ENCODE assay signal across 16 cellular contexts in genomic region chr5:137516251-137516797, GRCh38. TPM values are rescaled to one million over a fixed set of nuclear protein-coding genes. Genes with fewer than 3 reads are reported as not detected.
DNase-seq lines count a peak whose midpoint lies in the region; ATAC-seq and TF ChIP-seq lines count a peak whose summit lies in the region.
"Had no signal": no experiment of that assay in that cellular context is flagged by ENCODE, and none has a peak within 500 bp of the region (broad histone marks: within the 10 kb centered on the region; RNA-seq: fewer than 3 reads in every experiment).

No MANE protein-coding gene starts in this region.

- H4K8ac ChIP-seq in neuronal stem cell (ENCODE audit: low read depth, low read length) = no peak overlapping the region

- no peak overlapping the region for H2AK5ac ChIP-seq in neuronal stem cell (ENCODE audit: low read depth, low read length)

- no peak overlapping the region for H2BK120ac ChIP-seq in neuronal stem cell (ENCODE audit: low read depth, low read length)

- TF ChIP-seq CTCF in HEK293 (tag by site-specific recombination; IDR thresholded peaks at IDR 0.05) = no peak
- TF ChIP-seq CTCF in VCaP (conservative IDR thresholded peaks at IDR 0.05) = no peak

- no peak overlapping the region for H3K14ac ChIP-seq in neuronal stem cell (ENCODE audit: low read length)

- H2AFZ ChIP-seq in neuronal stem cell (ENCODE audit: low read length) = no peak overlapping the region

- peak overlapping the region; percentile 21 for H3K9ac ChIP-seq in neuronal stem cell (ENCODE audit: low read depth, low read length, poor library complexity)

- no peak overlapping the region for H3K4ac ChIP-seq in neuronal stem cell (ENCODE audit: low read length)

- no peak for ATAC-seq in HG03571 (IDR thresholded peaks at IDR 0.05; ENCODE audit: unreplicated experiment)
- no peak for ATAC-seq in natural killer cell treated with Interleukin-12 subunit alpha and Interleukin-12 subunit beta and Interleukin-15 and Interleukin-18, amount 100 ng/mL, for 72 hours
- ATAC-seq: CD8-positive, alpha-beta T cell had no signal

- H3K23ac ChIP-seq in neuronal stem cell (ENCODE audit: low read depth, low read length, poor library complexity) = no peak overlapping the region

- POLR2A ChIA-PET in HEK293 (lab: Yijun Ruan, JAX) = no interaction called here

- H4K91ac ChIP-seq in neuronal stem cell (ENCODE audit: low read depth, low read length, poor library complexity) = no peak overlapping the region

- H2BK5ac ChIP-seq in neuronal stem cell (ENCODE audit: low read length) = no peak overlapping the region

- no peak overlapping the region for H3K27ac Mint-ChIP-seq in natural killer cell treated with Interleukin-12 subunit alpha and Interleukin-12 subunit beta and Interleukin-15 and Interleukin-18, amount 100 ng/mL, for 72 hours
- H3K27ac Mint-ChIP-seq: CD8-positive, alpha-beta T cell had no signal

- H3K27me3 ChIP-seq in neuronal stem cell (ENCODE audit: control insufficient read depth in 3 of 3, insufficient read depth in 3 of 3, low read depth in 1 of 3, low read length in 3 of 3) = peaks cover 0 to 33% (median 0%) of the 10 kb centered on the region in 3 experiments
- H3K27me3 ChIP-seq: SJSA1 had no signal

- no peak overlapping the region for H2BK15ac ChIP-seq in neuronal stem cell (ENCODE audit: low read length)

- H3K36me3 ChIP-seq in HEK293 (ENCODE audit: control insufficient read depth in 2 of 2, insufficient read depth in 1 of 2, low read length in 2 of 2) = no peaks in the 10 kb centered on the region
- H3K36me3 ChIP-seq in neuronal stem cell (replicated peaks in 1 of 2; ENCODE audit: control insufficient read depth in 2 of 2, insufficient read depth in 2 of 2, low read length in 2 of 2) = no peaks in the 10 kb centered on the region
- H3K36me3 ChIP-seq: MG63, SJSA1 had no signal

- H2BK12ac ChIP-seq in neuronal stem cell (ENCODE audit: low read length) = no peak overlapping the region

- no peak overlapping the region for H3K4me3 ChIP-seq in HEK293 (ENCODE audit: low read depth, low read length)
- H3K4me3 ChIP-seq in neuronal stem cell (ENCODE audit: low read length in 2 of 2) = peak overlapping the region in 1 of 2 donors; percentile 54
- H3K4me3 ChIP-seq: MG63, SJSA1 had no signal

- H3K4me2 ChIP-seq in neuronal stem cell (ENCODE audit: insufficient read depth, low read length, poor library complexity, severe bottlenecking) = no peak overlapping the region

- H3K27me3 Mint-ChIP-seq in natural killer cell treated with Interleukin-12 subunit alpha and Interleukin-12 subunit beta and Interleukin-15 and Interleukin-18, amount 100 ng/mL, for 72 hours = peaks cover 37 to 40% of the 10 kb centered on the region in 2 donors

- H3K4me1 ChIP-seq in HEK293 (ENCODE audit: control insufficient read depth, insufficient read depth, low read length) = no peaks in the 10 kb centered on the region
- no peaks in the 10 kb centered on the region for H3K4me1 ChIP-seq in neuronal stem cell (ENCODE audit: control insufficient read depth in 2 of 2, insufficient read depth in 1 of 2, low read depth in 1 of 2, low read length in 2 of 2)
- H3K4me1 ChIP-seq: SJSA1 had no signal

- H3K79me1 ChIP-seq in neuronal stem cell (ENCODE audit: low read depth, low read length) = peaks cover 2% of the 10 kb centered on the region

- no peaks in the 10 kb centered on the region for H3K4me1 Mint-ChIP-seq in natural killer cell treated with Interleukin-12 subunit alpha and Interleukin-12 subunit beta and Interleukin-15 and Interleukin-18, amount 100 ng/mL, for 72 hours (ENCODE audit: low read depth in 2 of 2)

- DNase-seq in NCI-H2227 treated with DMSO at 0.1 percent for 48 hours (lab: John Stamatoyannopoulos, UW) = peak; percentile 70
- no peak for DNase-seq in neuronal stem cell (ENCODE audit: low spot score)
- DNase-seq in NCI-H446 (lab: John Stamatoyannopoulos, UW) = no peak
- DNase-seq in natural killer cell treated with Interleukin-12 subunit alpha and Interleukin-12 subunit beta and Interleukin-15 and Interleukin-18, amount 100 ng/mL, for 72 hours (ENCODE audit: low spot score) = no peak
- DNase-seq: CD8-positive, alpha-beta T cell; GOT3; MG63; NCI-H1092 treated with DMSO at 0.1 percent for 48 hours; NCI-H2029; NK-92 treated with Interleukin-12 subunit alpha and Interleukin-12 subunit beta, amount 100 ng/mL, for 24 hours; OCI-M1; RPMI8226 had no signal

- no CpG with 5 or more reads among the region's 7 CpGs for WGBS in neuronal stem cell (ENCODE audit: extremely low coverage in 2 of 2, insufficient read length in 2 of 2, insufficient replicate concordance in 1 of 2), 2 donors

- peaks cover 6% of the 10 kb centered on the region for H3K36me3 Mint-ChIP-seq in natural killer cell treated with Interleukin-12 subunit alpha and Interleukin-12 subunit beta and Interleukin-15 and Interleukin-18, amount 100 ng/mL, for 72 hours
- H3K36me3 Mint-ChIP-seq: CD8-positive, alpha-beta T cell had no signal

- peak overlapping the region; percentile 48 for H3K18ac ChIP-seq in neuronal stem cell (ENCODE audit: low read length)

- CTCF ChIA-PET in HEK293 (lab: Yijun Ruan, JAX) = interaction anchor here (0.8 kb wide), 1 partner anchor 17 kb away, joined by 3 read pairs; the partner anchor contains the start of gene SPOCK1

- H3K4me3 Mint-ChIP-seq in natural killer cell treated with Interleukin-12 subunit alpha and Interleukin-12 subunit beta and Interleukin-15 and Interleukin-18, amount 100 ng/mL, for 72 hours = no peak overlapping the region
- H3K4me3 Mint-ChIP-seq: CD8-positive, alpha-beta T cell had no signal

- H3K9me3 Mint-ChIP-seq in natural killer cell treated with Interleukin-12 subunit alpha and Interleukin-12 subunit beta and Interleukin-15 and Interleukin-18, amount 100 ng/mL, for 72 hours = peaks cover 14% of the 10 kb centered on the region
- H3K9me3 Mint-ChIP-seq: CD8-positive, alpha-beta T cell had no signal

- no peak overlapping the region for H3K27ac ChIP-seq in HEK293 (ENCODE audit: extremely low read depth, low read depth, low read length)
- H3K27ac ChIP-seq in VCaP = peak overlapping the region; percentile 92
- no peak overlapping the region for H3K27ac ChIP-seq in neuronal stem cell (replicated peaks; ENCODE audit: low read length)
- H3K27ac ChIP-seq: SJSA1 had no signal

- H3K9me3 ChIP-seq in HEK293 (ENCODE audit: control insufficient read depth, insufficient read depth, low read depth, low read length) (no peaks in the 10 kb centered on the region), neuronal stem cell (replicated peaks in 1 of 2; ENCODE audit: control insufficient read depth in 2 of 2, insufficient read depth in 1 of 2, low read depth in 1 of 2, low read length in 2 of 2) (no peaks in the 10 kb centered on the region)
- H3K9me3 ChIP-seq: SJSA1 had no signal

TF ChIP-seq in HEK293, 187 proteins besides CTCF, POLR2A, EP300 and RAD21:
- TF ChIP-seq KLF17 (tag by site-specific recombination; IDR thresholded peaks at IDR 0.05) (peak; percentile 86), SP2 (tag by site-specific recombination; IDR thresholded peaks at IDR 0.05) (peak; percentile 24; the same call in 1 of the 2 replicates), SP7 (tag by site-specific recombination; IDR thresholded peaks at IDR 0.05) (peak; percentile 100), ZNF350 (tag by site-specific recombination; IDR thresholded peaks at IDR 0.05) (no peak), SP3 (tag by site-specific recombination; IDR thresholded peaks at IDR 0.05) (peak; percentile 56), KLF9 (tag by site-specific recombination; IDR thresholded peaks at IDR 0.05; ENCODE audit: low read depth) (no peak)

RNA-seq across cellular contexts. Expression of gene SPOCK1, which starts 17.2 kb away (rescaled TPM):
- 17.7 TPM for polyA plus RNA-seq in neuronal stem cell (2013, experiment 1 of 2)
- 17.8 TPM for polyA plus RNA-seq in neuronal stem cell (2013, experiment 2 of 2)
- total RNA-seq in natural killer cell treated with Interleukin-12 subunit alpha and Interleukin-12 subunit beta and Interleukin-15 and Interleukin-18, amount 100 ng/mL, for 72 hours = not detected
- total RNA-seq: CD8-positive, alpha-beta T cell had no signal
